ENCODE assay signal across 1 cellular context in genomic region chr12:53252349-53252916, GRCh38.
TF ChIP-seq lines count a peak whose summit lies in the region.

No MANE protein-coding gene starts in this region.

TF ChIP-seq in K562, 482 proteins besides CTCF, POLR2A, EP300 and RAD21:
- TF ChIP-seq CC2D1A (IDR thresholded peaks at IDR 0.05) (no peak), HNRNPH1 (optimal IDR thresholded peaks at IDR 0.05; ENCODE audit: low read depth, low read length) (no peak), FOXM1 (IDR thresholded peaks at IDR 0.05; ENCODE audit: low read depth) (no peak), FOXM1 (CRISPR knock-in tag; IDR thresholded peaks at IDR 0.05; ENCODE audit: low read depth) (no peak), SIN3A (IDR thresholded peaks at IDR 0.05; ENCODE audit: borderline replicate concordance in 2 of 2, control insufficient read depth in 1 of 2, low read depth in 2 of 2, low read length in 2 of 2) (peak in 1 of 2 experiments; percentile 57; a peak in 1 of 4 replicates), CBX3 (IDR thresholded peaks at IDR 0.05; ENCODE audit: borderline replicate concordance in 1 of 2, low read length in 2 of 2) (no peak), NRF1 (conservative IDR thresholded peaks at IDR 0.05 in 1 of 2, IDR thresholded peaks at IDR 0.05 in 1 of 2) (peak; percentile 49 to 61; a peak in 1 of 4 replicates), ETV1 (tag; conservative IDR thresholded peaks at IDR 0.05; ENCODE audit: low read depth) (0 out of 2 replicates have a peak, but pooled peaks have one; percentile 1), PHF21A (IDR thresholded peaks at IDR 0.05; ENCODE audit: borderline replicate concordance, low read depth) (no peak), RBBP5 (IDR thresholded peaks at IDR 0.05; ENCODE audit: borderline replicate concordance, insufficient read depth, low read length, poor library complexity, severe bottlenecking) (peak; percentile 16), KAT8 (IDR thresholded peaks at IDR 0.05; ENCODE audit: low read depth) (no peak), DDX20 (tag; IDR thresholded peaks at IDR 0.05; ENCODE audit: low read depth) (no peak), ZBTB2 (IDR thresholded peaks at IDR 0.05) (peak; percentile 7; the same call in 1 of the 2 replicates), ZFP91 (CRISPR knock-in tag; IDR thresholded peaks at IDR 0.05) (no peak), SAFB2 (IDR thresholded peaks at IDR 0.05; ENCODE audit: borderline replicate concordance, low read depth, low read length, severe bottlenecking) (no peak), CREBBP (IDR thresholded peaks at IDR 0.05; ENCODE audit: low read depth, low read length) (no peak), MTA2 (IDR thresholded peaks at IDR 0.05; ENCODE audit: low read depth) (no peak), ZNF561 (CRISPR knock-in tag; conservative IDR thresholded peaks at IDR 0.05) (0 out of 2 replicates have a peak, but pooled peaks have one; percentile 11), RFX1 (IDR thresholded peaks at IDR 0.05) (no peak), HDGF (IDR thresholded peaks at IDR 0.05) (0 out of 2 replicates have a peak, but pooled peaks have one; percentile 26), KAT7 (CRISPR knock-in tag; IDR thresholded peaks at IDR 0.05; ENCODE audit: borderline replicate concordance) (0 out of 2 replicates have a peak, but pooled peaks have one; percentile 54), PHB2 (IDR thresholded peaks at IDR 0.05; ENCODE audit: low read depth) (no peak), ZFX (CRISPR knock-in tag; IDR thresholded peaks at IDR 0.05) (peak; percentile 20; the same call in 1 of the 2 replicates), TAF1 (IDR thresholded peaks at IDR 0.05; ENCODE audit: control insufficient read depth, extremely low read depth, insufficient read depth, low read length, severe bottlenecking) (no peak), TBL1XR1 (IDR thresholded peaks at IDR 0.05; ENCODE audit: low read length in 2 of 2) (no peak), CEBPG (CRISPR knock-in tag; IDR thresholded peaks at IDR 0.05) (0 out of 2 replicates have a peak, but pooled peaks have one; percentile 39), CEBPG (tag; conservative IDR thresholded peaks at IDR 0.05 in 1 of 2, IDR thresholded peaks at IDR 0.05 in 1 of 2) (no peak), TEAD1 (CRISPR knock-in tag; IDR thresholded peaks at IDR 0.05) (no peak), ZNF12 (CRISPR knock-in tag; IDR thresholded peaks at IDR 0.05) (0 out of 2 replicates have a peak, but pooled peaks have one; percentile 49), SAP30 (IDR thresholded peaks at IDR 0.05; ENCODE audit: borderline replicate concordance, insufficient read depth, low read depth, low read length, poor library complexity, severe bottlenecking) (peak; percentile 5), HCFC1 (IDR thresholded peaks at IDR 0.05; ENCODE audit: low read depth, low read length) (no peak), RB1 (IDR thresholded peaks at IDR 0.05; ENCODE audit: low read depth) (no peak), NELFE (IDR thresholded peaks at IDR 0.05; ENCODE audit: insufficient read depth, insufficient read length) (no peak), MAZ (CRISPR knock-in tag; conservative IDR thresholded peaks at IDR 0.05 in 1 of 2, IDR thresholded peaks at IDR 0.05 in 1 of 2) (peak in 1 of 2 experiments; percentile 5; a peak in 1 of 4 replicates), PHF8 (IDR thresholded peaks at IDR 0.05; ENCODE audit: borderline replicate concordance, low read length) (no peak), SFPQ (IDR thresholded peaks at IDR 0.05; ENCODE audit: low read depth, low read length) (no peak), ZNF324 (CRISPR knock-in tag; IDR thresholded peaks at IDR 0.05) (peak; percentile 54; the same call in 1 of the 2 replicates), NFIX (CRISPR knock-in tag; IDR thresholded peaks at IDR 0.05; ENCODE audit: low read depth) (no peak), TOE1 (IDR thresholded peaks at IDR 0.05; ENCODE audit: borderline replicate concordance) (peak; percentile 13; the same call in 1 of the 2 replicates), TOE1 (CRISPR knock-in tag; IDR thresholded peaks at IDR 0.05; ENCODE audit: borderline replicate concordance, low read depth) (no peak), FOXK2 (conservative IDR thresholded peaks at IDR 0.05 in 1 of 2, IDR thresholded peaks at IDR 0.05 in 1 of 2; ENCODE audit: low read depth in 2 of 2) (peak in 1 of 2 experiments; percentile 6; a peak in 1 of 4 replicates), KDM1A (IDR thresholded peaks at IDR 0.05) (no peak), ELF1 (tag; IDR thresholded peaks at IDR 0.05) (0 out of 2 replicates have a peak, but pooled peaks have one; percentile 63), ZNF644 (tag; IDR thresholded peaks at IDR 0.05; ENCODE audit: low read depth) (no peak), MAFF (IDR thresholded peaks at IDR 0.05; ENCODE audit: low read length) (no peak), KDM4B (IDR thresholded peaks at IDR 0.05; ENCODE audit: borderline replicate concordance in 2 of 2, low read depth in 1 of 2) (no peak)
- TF ChIP-seq, protein P1, sequence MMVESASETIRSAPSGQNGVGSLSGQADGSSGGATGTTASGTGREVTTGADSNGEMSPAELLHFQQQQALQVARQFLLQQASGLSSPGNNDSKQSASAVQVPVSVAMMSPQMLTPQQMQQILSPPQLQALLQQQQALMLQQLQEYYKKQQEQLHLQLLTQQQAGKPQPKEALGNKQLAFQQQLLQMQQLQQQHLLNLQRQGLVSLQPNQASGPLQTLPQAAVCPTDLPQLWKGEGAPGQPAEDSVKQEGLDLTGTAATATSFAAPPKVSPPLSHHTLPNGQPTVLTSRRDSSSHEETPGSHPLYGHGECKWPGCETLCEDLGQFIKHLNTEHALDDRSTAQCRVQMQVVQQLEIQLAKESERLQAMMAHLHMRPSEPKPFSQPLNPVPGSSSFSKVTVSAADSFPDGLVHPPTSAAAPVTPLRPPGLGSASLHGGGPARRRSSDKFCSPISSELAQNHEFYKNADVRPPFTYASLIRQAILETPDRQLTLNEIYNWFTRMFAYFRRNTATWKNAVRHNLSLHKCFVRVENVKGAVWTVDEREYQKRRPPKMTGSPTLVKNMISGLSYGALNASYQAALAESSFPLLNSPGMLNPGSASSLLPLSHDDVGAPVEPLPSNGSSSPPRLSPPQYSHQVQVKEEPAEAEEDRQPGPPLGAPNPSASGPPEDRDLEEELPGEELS (CRISPR knock-in tag; IDR thresholded peaks at IDR 0.05; ENCODE audit: borderline replicate concordance), result no peak
- TF ChIP-seq, protein P2, sequence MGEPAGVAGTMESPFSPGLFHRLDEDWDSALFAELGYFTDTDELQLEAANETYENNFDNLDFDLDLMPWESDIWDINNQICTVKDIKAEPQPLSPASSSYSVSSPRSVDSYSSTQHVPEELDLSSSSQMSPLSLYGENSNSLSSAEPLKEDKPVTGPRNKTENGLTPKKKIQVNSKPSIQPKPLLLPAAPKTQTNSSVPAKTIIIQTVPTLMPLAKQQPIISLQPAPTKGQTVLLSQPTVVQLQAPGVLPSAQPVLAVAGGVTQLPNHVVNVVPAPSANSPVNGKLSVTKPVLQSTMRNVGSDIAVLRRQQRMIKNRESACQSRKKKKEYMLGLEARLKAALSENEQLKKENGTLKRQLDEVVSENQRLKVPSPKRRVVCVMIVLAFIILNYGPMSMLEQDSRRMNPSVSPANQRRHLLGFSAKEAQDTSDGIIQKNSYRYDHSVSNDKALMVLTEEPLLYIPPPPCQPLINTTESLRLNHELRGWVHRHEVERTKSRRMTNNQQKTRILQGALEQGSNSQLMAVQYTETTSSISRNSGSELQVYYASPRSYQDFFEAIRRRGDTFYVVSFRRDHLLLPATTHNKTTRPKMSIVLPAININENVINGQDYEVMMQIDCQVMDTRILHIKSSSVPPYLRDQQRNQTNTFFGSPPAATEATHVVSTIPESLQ (CRISPR knock-in tag; IDR thresholded peaks at IDR 0.05), result 0 out of 2 replicates have a peak, but pooled peaks have one; percentile 35
- TF ChIP-seq, protein P3, sequence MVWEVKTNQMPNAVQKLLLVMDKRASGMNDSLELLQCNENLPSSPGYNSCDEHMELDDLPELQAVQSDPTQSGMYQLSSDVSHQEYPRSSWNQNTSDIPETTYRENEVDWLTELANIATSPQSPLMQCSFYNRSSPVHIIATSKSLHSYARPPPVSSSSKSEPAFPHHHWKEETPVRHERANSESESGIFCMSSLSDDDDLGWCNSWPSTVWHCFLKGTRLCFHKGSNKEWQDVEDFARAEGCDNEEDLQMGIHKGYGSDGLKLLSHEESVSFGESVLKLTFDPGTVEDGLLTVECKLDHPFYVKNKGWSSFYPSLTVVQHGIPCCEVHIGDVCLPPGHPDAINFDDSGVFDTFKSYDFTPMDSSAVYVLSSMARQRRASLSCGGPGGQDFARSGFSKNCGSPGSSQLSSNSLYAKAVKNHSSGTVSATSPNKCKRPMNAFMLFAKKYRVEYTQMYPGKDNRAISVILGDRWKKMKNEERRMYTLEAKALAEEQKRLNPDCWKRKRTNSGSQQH (CRISPR knock-in tag; IDR thresholded peaks at IDR 0.05), result no peak
- TF ChIP-seq, protein P4, sequence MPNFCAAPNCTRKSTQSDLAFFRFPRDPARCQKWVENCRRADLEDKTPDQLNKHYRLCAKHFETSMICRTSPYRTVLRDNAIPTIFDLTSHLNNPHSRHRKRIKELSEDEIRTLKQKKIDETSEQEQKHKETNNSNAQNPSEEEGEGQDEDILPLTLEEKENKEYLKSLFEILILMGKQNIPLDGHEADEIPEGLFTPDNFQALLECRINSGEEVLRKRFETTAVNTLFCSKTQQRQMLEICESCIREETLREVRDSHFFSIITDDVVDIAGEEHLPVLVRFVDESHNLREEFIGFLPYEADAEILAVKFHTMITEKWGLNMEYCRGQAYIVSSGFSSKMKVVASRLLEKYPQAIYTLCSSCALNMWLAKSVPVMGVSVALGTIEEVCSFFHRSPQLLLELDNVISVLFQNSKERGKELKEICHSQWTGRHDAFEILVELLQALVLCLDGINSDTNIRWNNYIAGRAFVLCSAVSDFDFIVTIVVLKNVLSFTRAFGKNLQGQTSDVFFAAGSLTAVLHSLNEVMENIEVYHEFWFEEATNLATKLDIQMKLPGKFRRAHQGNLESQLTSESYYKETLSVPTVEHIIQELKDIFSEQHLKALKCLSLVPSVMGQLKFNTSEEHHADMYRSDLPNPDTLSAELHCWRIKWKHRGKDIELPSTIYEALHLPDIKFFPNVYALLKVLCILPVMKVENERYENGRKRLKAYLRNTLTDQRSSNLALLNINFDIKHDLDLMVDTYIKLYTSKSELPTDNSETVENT (CRISPR knock-in tag; IDR thresholded peaks at IDR 0.05), result peak; percentile 34; the same call in 1 of the 2 replicates
